Comparison of ENCODE assay signal across 1 cellular context in genomic region chr18:12946549-12947354, GRCh38.
TF ChIP-seq lines count a peak whose summit lies in the region.

No MANE protein-coding gene starts in this region.

TF ChIP-seq in K562, 482 proteins besides CTCF, POLR2A, EP300 and RAD21 (continued from another document and continues in another):
- TF ChIP-seq HSF4 (CRISPR knock-in tag; IDR thresholded peaks at IDR 0.05; ENCODE audit: borderline replicate concordance) = no peak
- TF ChIP-seq FUS (optimal IDR thresholded peaks at IDR 0.05; ENCODE audit: low read depth, low read length) = no peak
- TF ChIP-seq ZNF780A (CRISPR knock-in tag; IDR thresholded peaks at IDR 0.05) = no peak
- 0 out of 2 replicates have a peak, but pooled peaks have one; percentile 31 for TF ChIP-seq CC2D1A (IDR thresholded peaks at IDR 0.05)
- no peak for TF ChIP-seq ZNF696 (CRISPR knock-in tag; conservative IDR thresholded peaks at IDR 0.05)
- 0 out of 4 replicates have a peak, but pooled peaks of 1 of the 2 experiments have one; percentile 20 for TF ChIP-seq MNT (conservative IDR thresholded peaks at IDR 0.05)
- no peak for TF ChIP-seq ZNF3 (CRISPR knock-in tag; IDR thresholded peaks at IDR 0.05)
- TF ChIP-seq ZNF511 (CRISPR knock-in tag; IDR thresholded peaks at IDR 0.05) = no peak
- no peak for TF ChIP-seq ZNF444 (CRISPR knock-in tag; IDR thresholded peaks at IDR 0.05)
- no peak for TF ChIP-seq ZC3H8 (IDR thresholded peaks at IDR 0.05)
- TF ChIP-seq SNIP1 (IDR thresholded peaks at IDR 0.05; ENCODE audit: low read depth) = peak; percentile 91
- no peak for TF ChIP-seq ZFP91 (CRISPR knock-in tag; IDR thresholded peaks at IDR 0.05)
- no peak for TF ChIP-seq XRCC3 (IDR thresholded peaks at IDR 0.05)
- peak; percentile 90 for TF ChIP-seq CEBPB (tag; IDR thresholded peaks at IDR 0.05)
- TF ChIP-seq RCOR1 (IDR thresholded peaks at IDR 0.05; ENCODE audit: borderline replicate concordance in 1 of 2, low read depth in 2 of 2, low read length in 2 of 2) = 0 out of 4 replicates have a peak, but pooled peaks of 1 of the 2 experiments have one; percentile 30
- no peak for TF ChIP-seq CTCFL (IDR thresholded peaks at IDR 0.05; ENCODE audit: borderline replicate concordance, insufficient read depth, low read depth, low read length, poor library complexity, severe bottlenecking)
- no peak for TF ChIP-seq ZNF395 (CRISPR knock-in tag; IDR thresholded peaks at IDR 0.05)
- TF ChIP-seq NR2C2 (CRISPR knock-in tag; IDR thresholded peaks at IDR 0.05) = no peak
- TF ChIP-seq NR2C2 (tag; IDR thresholded peaks at IDR 0.05) = no peak
- TF ChIP-seq ZNF586 (CRISPR knock-in tag; conservative IDR thresholded peaks at IDR 0.05) = no peak
- TF ChIP-seq TGIF2 (CRISPR knock-in tag; IDR thresholded peaks at IDR 0.05) = no peak
- TF ChIP-seq ELF4 (CRISPR knock-in tag; IDR thresholded peaks at IDR 0.05) = no peak
- TF ChIP-seq WHSC1 (IDR thresholded peaks at IDR 0.05; ENCODE audit: low read length) = no peak
- no peak for TF ChIP-seq HMG20A (CRISPR knock-in tag; conservative IDR thresholded peaks at IDR 0.05)
- no peak for TF ChIP-seq CHAMP1 (IDR thresholded peaks at IDR 0.05)
- no peak for TF ChIP-seq HDAC6 (IDR thresholded peaks at IDR 0.05; ENCODE audit: low read depth, low read length)
- no peak for TF ChIP-seq RBM17 (IDR thresholded peaks at IDR 0.05; ENCODE audit: borderline replicate concordance, low read depth, low read length)
- 0 out of 2 replicates have a peak, but pooled peaks have one; percentile 32 for TF ChIP-seq MIER1 (IDR thresholded peaks at IDR 0.05; ENCODE audit: low read depth)
- TF ChIP-seq STAT5B (CRISPR knock-in tag; IDR thresholded peaks at IDR 0.05) = no peak
- TF ChIP-seq USF2 (CRISPR knock-in tag; IDR thresholded peaks at IDR 0.05) = no peak
- TF ChIP-seq ZBTB49 (CRISPR knock-in tag; IDR thresholded peaks at IDR 0.05; ENCODE audit: borderline replicate concordance) = no peak
- TF ChIP-seq L3MBTL2 (IDR thresholded peaks at IDR 0.05) = 0 out of 2 replicates have a peak, but pooled peaks have one; percentile 73
- TF ChIP-seq ETV5 (CRISPR knock-in tag; IDR thresholded peaks at IDR 0.05; ENCODE audit: low read depth) = 0 out of 2 replicates have a peak, but pooled peaks have one; percentile 36
- TF ChIP-seq ZFP1 (CRISPR knock-in tag; IDR thresholded peaks at IDR 0.05) = no peak
- TF ChIP-seq NFIC (IDR thresholded peaks at IDR 0.05) = peak; percentile 83
- no peak for TF ChIP-seq STAT5A (IDR thresholded peaks at IDR 0.05; ENCODE audit: borderline replicate concordance, low read length)
- no peak for TF ChIP-seq BRCA1 (IDR thresholded peaks at IDR 0.05)
- TF ChIP-seq BRCA1 (CRISPR knock-in tag; IDR thresholded peaks at IDR 0.05) = no peak
- TF ChIP-seq LARP7 (IDR thresholded peaks at IDR 0.05) = peak; percentile 56; the same call in 1 of the 2 replicates
- TF ChIP-seq SP2 (IDR thresholded peaks at IDR 0.05; ENCODE audit: extremely low read depth, low read depth, low read length, poor library complexity, severe bottlenecking) = no peak
- TF ChIP-seq MTF1 (CRISPR knock-in tag; IDR thresholded peaks at IDR 0.05; ENCODE audit: borderline replicate concordance) = no peak
- no peak for TF ChIP-seq GABPA (tag; conservative IDR thresholded peaks at IDR 0.05; ENCODE audit: low read depth)
- TF ChIP-seq ARID1B (IDR thresholded peaks at IDR 0.05) = peak; percentile 58; the same call in 1 of the 2 replicates
- TF ChIP-seq BCOR (IDR thresholded peaks at IDR 0.05) = no peak
- TF ChIP-seq SNAPC5 (CRISPR knock-in tag; IDR thresholded peaks at IDR 0.05) = no peak
- TF ChIP-seq ZBTB7A (IDR thresholded peaks at IDR 0.05; ENCODE audit: borderline replicate concordance, control insufficient read depth, low read depth, low read length) = peak; percentile 28; the same call in 1 of the 2 replicates
- TF ChIP-seq ZNF518B (CRISPR knock-in tag; IDR thresholded peaks at IDR 0.05) = no peak
- no peak for TF ChIP-seq NCOA4 (IDR thresholded peaks at IDR 0.05; ENCODE audit: partially characterized antibody)
- TF ChIP-seq ARHGAP35 (IDR thresholded peaks at IDR 0.05; ENCODE audit: partially characterized antibody) = no peak
- TF ChIP-seq NCOA2 (IDR thresholded peaks at IDR 0.05; ENCODE audit: partially characterized antibody in 2 of 2) = no peak
- no peak for TF ChIP-seq NELFE (IDR thresholded peaks at IDR 0.05; ENCODE audit: insufficient read depth, insufficient read length)
